ENCODE assay signal across 23 cellular contexts in genomic region chr7:73994023-73994422, GRCh38. TPM values are rescaled to one million over a fixed set of nuclear protein-coding genes. Genes with fewer than 3 reads are reported as not detected.
"Had no signal": no experiment of that assay in that cellular context is flagged by ENCODE, and none has a peak within 500 bp of the region (broad histone marks: within the 10 kb centered on the region; RNA-seq: fewer than 3 reads in every experiment).

No MANE protein-coding gene starts in this region.

- DNase-seq: activated B cell treated with CpG ODN at 0.5 μM for 24 hours; activated CD4-positive, alpha-beta T cell treated with anti-CD3 and anti-CD28 coated beads for 1 hour; activated CD4-positive, alpha-beta T cell treated with anti-CD3 and anti-CD28 coated beads, Interleukin-2, amount 10 ng/mL, durations not matched to agents 24 days and 14 days; activated CD4-positive, alpha-beta T cell treated with anti-CD3 and anti-CD28 coated beads, Interleukin-2, amount 50 U/mL, for 48 hours; activated CD8-positive, alpha-beta memory T cell treated with anti-CD3 and anti-CD28 coated beads, Interleukin-2, amount 10 ng/mL, durations not matched to agents 7 days and 5 days; activated gamma-delta T cell; activated naive CD4-positive, alpha-beta T cell treated with anti-CD3 and anti-CD28 coated beads for 36 hours; activated T-cell treated with anti-CD3 and anti-CD28 coated beads, Interleukin-2, amount 50 U/mL, for 24 hours; amygdala; brain microvascular endothelial cell; Karpas-422; NCI-H1048; NCI-H146; NCI-H187 treated with DMSO at 0.1 percent for 48 hours; NCI-H2081 treated with DMSO at 0.1 percent for 48 hours; NCI-H446; NCI-H524; SHP77; T-helper 9 cell had no signal

- H3K4me3 ChIP-seq: cardiac muscle cell had no signal

- H3K4me1 Mint-ChIP-seq: activated B cell treated with CpG ODN at 0.5 μM for 24 hours; activated CD4-positive, alpha-beta T cell treated with anti-CD3 and anti-CD28 coated beads, Interleukin-2, amount 10 ng/mL, durations not matched to agents 24 days and 14 days; activated CD8-positive, alpha-beta memory T cell treated with anti-CD3 and anti-CD28 coated beads, Interleukin-2, amount 10 ng/mL, durations not matched to agents 7 days and 5 days had no signal

- H3K36me3 Mint-ChIP-seq: activated naive CD8-positive, alpha-beta T cell had no signal

- H3K27me3 Mint-ChIP-seq: activated CD4-positive, alpha-beta T cell treated with anti-CD3 and anti-CD28 coated beads, Interleukin-2, amount 10 ng/mL, durations not matched to agents 24 days and 14 days; activated CD8-positive, alpha-beta memory T cell treated with anti-CD3 and anti-CD28 coated beads, Interleukin-2, amount 10 ng/mL, durations not matched to agents 7 days and 5 days had no signal

- H3K4me3 Mint-ChIP-seq: activated B cell treated with CpG ODN at 0.5 μM for 24 hours; activated CD4-positive, alpha-beta T cell treated with anti-CD3 and anti-CD28 coated beads, Interleukin-2, amount 10 ng/mL, durations not matched to agents 24 days and 14 days; activated CD8-positive, alpha-beta memory T cell treated with anti-CD3 and anti-CD28 coated beads, Interleukin-2, amount 10 ng/mL, durations not matched to agents 7 days and 5 days; activated naive CD4-positive, alpha-beta T cell treated with anti-CD3 and anti-CD28 coated beads for 36 hours; activated naive CD8-positive, alpha-beta T cell; activated T-cell treated with anti-CD3 and anti-CD28 coated beads, Interleukin-2, amount 50 U/mL, for 24 hours; T-helper 1 cell treated with Interleukin-12 subunit alpha and Interleukin-12 subunit beta and Interleukin-4 antibody, amounts not matched to agents 30 μg/mL and 1 μg/mL, for 36 hours had no signal

- H3K27ac Mint-ChIP-seq: activated B cell treated with CpG ODN at 0.5 μM for 24 hours; activated CD4-positive, alpha-beta T cell treated with anti-CD3 and anti-CD28 coated beads, Interleukin-2, amount 10 ng/mL, durations not matched to agents 24 days and 14 days; activated CD8-positive, alpha-beta memory T cell treated with anti-CD3 and anti-CD28 coated beads, Interleukin-2, amount 10 ng/mL, durations not matched to agents 7 days and 5 days; activated naive CD4-positive, alpha-beta T cell treated with anti-CD3 and anti-CD28 coated beads for 36 hours; activated naive CD8-positive, alpha-beta T cell; activated T-cell treated with anti-CD3 and anti-CD28 coated beads, Interleukin-2, amount 50 U/mL, for 24 hours; T-helper 1 cell treated with Interleukin-12 subunit alpha and Interleukin-12 subunit beta and Interleukin-4 antibody, amounts not matched to agents 30 μg/mL and 1 μg/mL, for 36 hours had no signal

- H3K27me3 ChIP-seq: brain microvascular endothelial cell, cardiac muscle cell had no signal

- H3K36me3 ChIP-seq: brain microvascular endothelial cell, cardiac muscle cell had no signal

- H3K27ac ChIP-seq: brain microvascular endothelial cell, cardiac muscle cell had no signal

- ATAC-seq: activated CD8-positive, alpha-beta memory T cell treated with anti-CD3 and anti-CD28 coated beads, Interleukin-2, amount 10 ng/mL, durations not matched to agents 7 days and 5 days had no signal

RNA-seq across cellular contexts. Expression of gene ELN, which starts 34.0 kb away (rescaled TPM):
- total RNA-seq: activated B cell treated with CpG ODN at 0.5 μM for 24 hours; activated CD4-positive, alpha-beta T cell treated with anti-CD3 and anti-CD28 coated beads, Interleukin-2, amount 10 ng/mL, durations not matched to agents 24 days and 14 days; activated CD8-positive, alpha-beta memory T cell treated with anti-CD3 and anti-CD28 coated beads, Interleukin-2, amount 10 ng/mL, durations not matched to agents 7 days and 5 days; SK-MEL-5 had no signal
